8 cellular contexts compared by ENCODE assay signal in the genomic region with DNA sequence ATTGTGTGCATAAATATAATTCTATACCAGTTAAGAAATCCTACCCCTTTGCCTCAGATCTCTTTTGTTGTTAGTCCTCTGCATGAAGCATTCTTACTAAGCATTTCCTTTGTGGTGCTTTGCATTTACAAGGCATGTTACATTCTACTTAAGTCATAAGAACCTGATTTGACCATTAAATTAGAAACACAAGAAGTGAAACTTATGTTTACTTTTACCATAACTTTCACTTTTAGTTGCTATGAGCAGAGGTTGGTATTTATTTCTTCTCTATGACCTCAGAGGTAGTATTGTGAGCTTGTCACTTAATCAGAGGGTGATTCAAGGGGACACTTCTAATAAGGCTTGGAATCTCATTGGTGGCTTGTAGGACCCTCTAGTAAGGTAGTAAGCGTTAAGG. TPM values are rescaled to one million over a fixed set of nuclear protein-coding genes. Genes with fewer than 3 reads are reported as not detected.
A peak's percentile ranks its signal among the peaks of the same experiment; 100 is the strongest.
DNase-seq lines count a peak whose midpoint lies in the region; ATAC-seq and TF ChIP-seq lines count a peak whose summit lies in the region.

No MANE protein-coding gene starts in this region.

- H3K9me3 Mint-ChIP-seq in activated CD4-positive, alpha-beta memory T cell treated with anti-CD3 and anti-CD28 coated beads, Interleukin-2, amount 10 ng/mL, durations not matched to agents 7 days and 5 days: no peaks in the 10 kb centered on the region
- H3K9me3 Mint-ChIP-seq in natural killer cell treated with Interleukin-12 subunit alpha and Interleukin-12 subunit beta and Interleukin-15 and Interleukin-18, amount 100 ng/mL, for 72 hours: no peaks in the 10 kb centered on the region

- ATAC-seq in GM18909 (IDR thresholded peaks at IDR 0.05; ENCODE audit: poor library complexity, unreplicated experiment): peak; percentile 84
- ATAC-seq in HG03066 (IDR thresholded peaks at IDR 0.05; ENCODE audit: low read depth, unreplicated experiment): peak; percentile 81
- ATAC-seq in natural killer cell treated with Interleukin-12 subunit alpha and Interleukin-12 subunit beta and Interleukin-15 and Interleukin-18, amount 100 ng/mL, for 72 hours: peak; percentile 86 to 89

- CTCF ChIA-PET in activated CD4-positive, alpha-beta memory T cell treated with anti-CD3 and anti-CD28 coated beads, Interleukin-2, amount 10 ng/mL, durations not matched to agents 7 days and 5 days (lab: Charles Lee): interaction anchor here (1.0 kb wide), 1 partner anchor 32 kb away, joined by 3 read pairs; no protein-coding TSS in a partner anchor

- H3K4me1 Mint-ChIP-seq in activated CD4-positive, alpha-beta memory T cell treated with anti-CD3 and anti-CD28 coated beads, Interleukin-2, amount 10 ng/mL, durations not matched to agents 7 days and 5 days: peaks cover 80% of the 10 kb centered on the region
- H3K4me1 Mint-ChIP-seq in natural killer cell treated with Interleukin-12 subunit alpha and Interleukin-12 subunit beta and Interleukin-15 and Interleukin-18, amount 100 ng/mL, for 72 hours (ENCODE audit: low read depth in 2 of 2): peaks cover 57 to 82% of the 10 kb centered on the region in 2 donors

- POLR2A ChIA-PET in activated CD4-positive, alpha-beta memory T cell treated with anti-CD3 and anti-CD28 coated beads, Interleukin-2, amount 10 ng/mL, durations not matched to agents 7 days and 5 days (lab: Charles Lee): interaction anchor here (0.9 kb wide), 1 partner anchor 10 kb away, joined by 3 read pairs; no protein-coding TSS in a partner anchor

- peak overlapping the region; percentile 64 for H3K27ac Mint-ChIP-seq in activated CD4-positive, alpha-beta memory T cell treated with anti-CD3 and anti-CD28 coated beads, Interleukin-2, amount 10 ng/mL, durations not matched to agents 7 days and 5 days
- peak overlapping the region; percentile 77 to 95 for H3K27ac Mint-ChIP-seq in natural killer cell treated with Interleukin-12 subunit alpha and Interleukin-12 subunit beta and Interleukin-15 and Interleukin-18, amount 100 ng/mL, for 72 hours

- H3K27me3 Mint-ChIP-seq in activated CD4-positive, alpha-beta memory T cell treated with anti-CD3 and anti-CD28 coated beads, Interleukin-2, amount 10 ng/mL, durations not matched to agents 7 days and 5 days: no peaks in the 10 kb centered on the region
- H3K27me3 Mint-ChIP-seq in natural killer cell treated with Interleukin-12 subunit alpha and Interleukin-12 subunit beta and Interleukin-15 and Interleukin-18, amount 100 ng/mL, for 72 hours: no peaks in the 10 kb centered on the region

- H3K4me3 Mint-ChIP-seq in activated CD4-positive, alpha-beta memory T cell treated with anti-CD3 and anti-CD28 coated beads, Interleukin-2, amount 10 ng/mL, durations not matched to agents 7 days and 5 days: no peak overlapping the region
- peak overlapping the region; percentile 82 for H3K4me3 Mint-ChIP-seq in natural killer cell treated with Interleukin-12 subunit alpha and Interleukin-12 subunit beta and Interleukin-15 and Interleukin-18, amount 100 ng/mL, for 72 hours

- H3K4me3 ChIP-seq in AG09309 (ENCODE audit: control insufficient read depth, low read depth, low read length): no peak overlapping the region

- no peaks in the 10 kb centered on the region for H3K36me3 Mint-ChIP-seq in activated CD4-positive, alpha-beta memory T cell treated with anti-CD3 and anti-CD28 coated beads, Interleukin-2, amount 10 ng/mL, durations not matched to agents 7 days and 5 days (ENCODE audit: low read depth)
- H3K36me3 Mint-ChIP-seq in natural killer cell treated with Interleukin-12 subunit alpha and Interleukin-12 subunit beta and Interleukin-15 and Interleukin-18, amount 100 ng/mL, for 72 hours: no peaks in the 10 kb centered on the region

- no peak for TF ChIP-seq CTCF in AG09309 (IDR thresholded peaks at IDR 0.05; ENCODE audit: control insufficient read depth, insufficient read depth, low read depth, low read length, missing control alignments)

- peak; percentile 66 for DNase-seq in AG09309 (ENCODE audit: low read depth)
- no peak for DNase-seq in activated CD4-positive, alpha-beta memory T cell treated with anti-CD3 and anti-CD28 coated beads, Interleukin-2, amount 10 ng/mL, durations not matched to agents 7 days and 5 days
- no peak for DNase-seq in natural killer cell treated with Interleukin-12 subunit alpha and Interleukin-12 subunit beta and Interleukin-15 and Interleukin-18, amount 100 ng/mL, for 72 hours (ENCODE audit: low spot score)
- no peak for DNase-seq in stimulated activated CD4-positive, alpha-beta T cell treated with anti-CD3 and anti-CD28 coated beads, Interleukin-12 subunit alpha, Interleukin-12 subunit beta, amount 100 ng/mL, for 4 hours
- no peak for DNase-seq in NCI-H2196 treated with DMSO at 0.1 percent for 48 hours (lab: John Stamatoyannopoulos, UW; ENCODE audit: unreplicated experiment)
- no peak for DNase-seq in kidney glomerular epithelial cell (lab: John Stamatoyannopoulos, UW)

RNA-seq across cellular contexts. Expression of a gene that starts 9.0 kb away (rescaled TPM):
- total RNA-seq in activated CD4-positive, alpha-beta memory T cell treated with anti-CD3 and anti-CD28 coated beads, Interleukin-2, amount 10 ng/mL, durations not matched to agents 7 days and 5 days: 10 to 100 TPM; 25.5 to 27.2 TPM
- 10 to 100 TPM; 39.7 to 41.1 TPM for total RNA-seq in natural killer cell treated with Interleukin-12 subunit alpha and Interleukin-12 subunit beta and Interleukin-15 and Interleukin-18, amount 100 ng/mL, for 72 hours

RNA-seq across cellular contexts. Expression of a gene that starts 47.1 kb away (rescaled TPM):
- 10 to 100 TPM; 47.1 to 51.5 TPM for total RNA-seq in activated CD4-positive, alpha-beta memory T cell treated with anti-CD3 and anti-CD28 coated beads, Interleukin-2, amount 10 ng/mL, durations not matched to agents 7 days and 5 days
- 10 to 100 TPM; 36.4 to 63.1 TPM for total RNA-seq in natural killer cell treated with Interleukin-12 subunit alpha and Interleukin-12 subunit beta and Interleukin-15 and Interleukin-18, amount 100 ng/mL, for 72 hours
